ENCODE assay signal across 13 cellular contexts in genomic region chr12:19546027-19546426, GRCh38.
DNase-seq lines count a peak whose midpoint lies in the region; ATAC-seq and TF ChIP-seq lines count a peak whose summit lies in the region.
"Had no signal": no experiment of that assay in that cellular context is flagged by ENCODE, and none has a peak within 500 bp of the region (broad histone marks: within the 10 kb centered on the region; RNA-seq: fewer than 3 reads in every experiment).

No MANE protein-coding gene starts in this region.

- H3K27ac ChIP-seq in heart left ventricle, result peak overlapping the region in 10 of 12 donors; percentile 1 to 72 (median 46)
- peak overlapping the region; percentile 4 for H3K27ac ChIP-seq in rectal smooth muscle tissue (ENCODE audit: low read depth, low read length)

- H3K9me3 Mint-ChIP-seq in natural killer cell, result no peaks in the 10 kb centered on the region
- H3K9me3 Mint-ChIP-seq: activated CD4-positive, alpha-beta memory T cell treated with anti-CD3 and anti-CD28 coated beads for 36 hours had no signal

- intact Hi-C loops in heart left ventricle (cut with DNase I) (no loop called here), natural killer cell (cut with micrococcal nuclease) (no loop called here)

- H3K4me1 Mint-ChIP-seq in natural killer cell, result peaks cover 15 to 19% of the 10 kb centered on the region in 2 donors

- peak; percentile 35 for DNase-seq in AG08395 (ENCODE audit: low spot score)
- DNase-seq in astrocyte of the hippocampus (ENCODE audit: low read depth, low spot score), result peak; percentile 37
- DNase-seq in heart left ventricle, result no peak
- no peak for DNase-seq in amygdala (lab: John Stamatoyannopoulos, UW)
- no peak for DNase-seq in AML-193 (lab: John Stamatoyannopoulos, UW)
- DNase-seq in natural killer cell, result no peak
- DNase-seq: activated CD4-positive, alpha-beta memory T cell treated with anti-CD3 and anti-CD28 coated beads for 36 hours; activated effector memory CD4-positive, alpha-beta T cell treated with anti-CD3 and anti-CD28 coated beads, Interleukin-2, amount 50 U/mL, for 16 hours; DND-41; midbrain; Peyer's patch had no signal

- H3K36me3 Mint-ChIP-seq in natural killer cell, result no peaks in the 10 kb centered on the region

- H3K4me3 Mint-ChIP-seq in natural killer cell, result no peak overlapping the region
- H3K4me3 Mint-ChIP-seq: activated CD4-positive, alpha-beta memory T cell treated with anti-CD3 and anti-CD28 coated beads for 36 hours had no signal

- no peaks in the 10 kb centered on the region for H3K27me3 Mint-ChIP-seq in natural killer cell (ENCODE audit: low read depth in 2 of 2)
- H3K27me3 Mint-ChIP-seq: activated CD4-positive, alpha-beta memory T cell treated with anti-CD3 and anti-CD28 coated beads for 36 hours had no signal

- H3K27ac Mint-ChIP-seq in natural killer cell, result no peak overlapping the region
- H3K27ac Mint-ChIP-seq: activated CD4-positive, alpha-beta memory T cell treated with anti-CD3 and anti-CD28 coated beads for 36 hours had no signal

- peaks cover 8 to 35% (median 25%) of the 10 kb centered on the region in 12 donors for H3K4me1 ChIP-seq in heart left ventricle
- no peaks in the 10 kb centered on the region for H3K4me1 ChIP-seq in rectal smooth muscle tissue (ENCODE audit: control insufficient read depth, insufficient read depth, low read length)

- H3K36me3 ChIP-seq in heart left ventricle, result no peaks in the 10 kb centered on the region
- H3K36me3 ChIP-seq in rectal smooth muscle tissue (ENCODE audit: control insufficient read depth, insufficient read depth, low read length), result no peaks in the 10 kb centered on the region
- H3K36me3 ChIP-seq: Peyer's patch had no signal

- TF ChIP-seq POLR2A in heart left ventricle (IDR thresholded peaks at IDR 0.05), result no peak

- TF ChIP-seq CTCF in heart left ventricle (IDR thresholded peaks at IDR 0.05), result no peak
- TF ChIP-seq CTCF in natural killer cell (IDR thresholded peaks at IDR 0.05), result no peak

- WGBS in heart left ventricle, 4 donors, result 31 to 53% (median 37%) methylated on average over 4 of the region's 4 CpGs

- H3K27me3 ChIP-seq in heart left ventricle, result no peaks in the 10 kb centered on the region
- no peaks in the 10 kb centered on the region for H3K27me3 ChIP-seq in rectal smooth muscle tissue (ENCODE audit: control insufficient read depth, insufficient read depth, low read length)
- H3K27me3 ChIP-seq: Peyer's patch had no signal

- peak overlapping the region in 3 of 12 donors; percentile 3 to 17 (median 10) for H3K4me3 ChIP-seq in heart left ventricle
- H3K4me3 ChIP-seq in rectal smooth muscle tissue (ENCODE audit: low read length), result no peak overlapping the region
- H3K4me3 ChIP-seq: Peyer's patch had no signal

- no peak overlapping the region for H3K9ac ChIP-seq in rectal smooth muscle tissue (ENCODE audit: low read length)

- ATAC-seq in heart left ventricle, result peak; percentile 41 to 61 (median 46)
- ATAC-seq in natural killer cell, result no peak
- no peak for ATAC-seq in GM21619 (IDR thresholded peaks at IDR 0.05; ENCODE audit: unreplicated experiment)

- peaks cover 0 to 5% (median 0%) of the 10 kb centered on the region in 12 donors for H3K9me3 ChIP-seq in heart left ventricle
- H3K9me3 ChIP-seq: Peyer's patch had no signal

Comparison
In these comparisons a context has a peak if more than half of its experiments do, and no peak if none do; other contexts are left out.
1. DNase-seq: peak in AG08395 (single experiment) and astrocyte of the hippocampus (single experiment); none in heart left ventricle (0 of 5), amygdala (0 of 56), AML-193 (0 of 2) and natural killer cell (single experiment).
2. ATAC-seq: peak in heart left ventricle (4 of 4); none in natural killer cell (0 of 3) and GM21619 (single experiment).